ENCODE assay signal across 19 cellular contexts in the genomic region with DNA sequence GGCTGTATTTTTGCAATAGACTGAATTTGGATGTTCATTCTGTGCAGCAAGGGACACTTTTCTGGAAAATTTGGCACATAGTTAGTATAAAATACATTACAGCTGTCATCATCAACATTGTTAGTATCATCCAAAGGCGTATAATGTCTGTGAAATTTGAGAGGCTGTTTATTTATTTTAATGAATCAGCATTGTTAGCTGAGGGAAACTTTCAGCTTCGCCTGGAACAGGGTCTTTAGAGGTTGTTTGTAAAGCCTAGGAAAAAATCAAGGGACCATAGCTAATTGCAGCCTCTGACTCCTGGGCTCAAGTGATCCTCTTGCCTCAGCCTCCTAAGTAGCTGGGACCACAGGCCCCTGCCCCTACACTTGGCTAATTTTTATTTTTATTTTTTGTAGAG.
A peak's percentile ranks its signal among the peaks of the same experiment; 100 is the strongest.
DNase-seq lines count a peak whose midpoint lies in the region; ATAC-seq and TF ChIP-seq lines count a peak whose summit lies in the region.
"Had no signal": no experiment of that assay in that cellular context is flagged by ENCODE, and none has a peak within 500 bp of the region (broad histone marks: within the 10 kb centered on the region; RNA-seq: fewer than 3 reads in every experiment).

No MANE protein-coding gene starts in this region.

- no peaks in the 10 kb centered on the region for H3K9me2 ChIP-seq in PC-3 (replicated peaks; ENCODE audit: low read length)

- H3K36me3 ChIP-seq in PC-3 (ENCODE audit: low read depth, low read length) (no peaks in the 10 kb centered on the region), Caco-2 (ENCODE audit: control insufficient read depth, insufficient read depth, low read length) (no peaks in the 10 kb centered on the region)
- H3K36me3 ChIP-seq: prostate gland had no signal

- H3K27me3 ChIP-seq in PC-3 (ENCODE audit: low read length) (no peaks in the 10 kb centered on the region), Caco-2 (replicated peaks; ENCODE audit: control insufficient read depth, insufficient read depth, low read length) (no peaks in the 10 kb centered on the region)

- H3K27ac Mint-ChIP-seq in Caco-2 (ENCODE audit: unreplicated experiment) = no peak overlapping the region
- no peak overlapping the region for H3K27ac Mint-ChIP-seq in naive thymus-derived CD8-positive, alpha-beta T cell
- H3K27ac Mint-ChIP-seq: activated CD8-positive, alpha-beta T cell treated with anti-CD3 and anti-CD28 coated beads for 36 hours; CD4-positive, alpha-beta memory T cell; naive B cell had no signal

- no peaks in the 10 kb centered on the region for H3K9me3 Mint-ChIP-seq in Caco-2 (ENCODE audit: unreplicated experiment)
- no peaks in the 10 kb centered on the region for H3K9me3 Mint-ChIP-seq in naive thymus-derived CD8-positive, alpha-beta T cell
- H3K9me3 Mint-ChIP-seq: activated CD8-positive, alpha-beta T cell treated with anti-CD3 and anti-CD28 coated beads for 36 hours; CD4-positive, alpha-beta memory T cell; naive B cell had no signal

- H3K4me1 Mint-ChIP-seq in Caco-2 (ENCODE audit: low read depth, unreplicated experiment) = no peaks in the 10 kb centered on the region
- H3K4me1 Mint-ChIP-seq in naive thymus-derived CD8-positive, alpha-beta T cell = peaks cover 0 to 6% (median 4%) of the 10 kb centered on the region in 4 donors
- H3K4me1 Mint-ChIP-seq: naive B cell had no signal

- ATAC-seq in PC-3 = peak; percentile 93
- ATAC-seq in naive thymus-derived CD8-positive, alpha-beta T cell = no peak
- ATAC-seq: activated CD8-positive, alpha-beta T cell treated with anti-CD3 and anti-CD28 coated beads for 36 hours; left ventricle myocardium superior had no signal

- POLR2A ChIA-PET in PC-3 (lab: Charles Lee; ENCODE audit: unreplicated experiment) = interaction anchor here (0.7 kb wide), 1 partner anchor 381 kb away, joined by 3 read pairs; no protein-coding TSS in a partner anchor
- POLR2A ChIA-PET in Caco-2 (lab: Charles Lee) = no interaction called here
- POLR2A ChIA-PET in naive thymus-derived CD8-positive, alpha-beta T cell (lab: Charles Lee) = no interaction called here

- no peak overlapping the region for H3K4me3 Mint-ChIP-seq in Caco-2 (ENCODE audit: unreplicated experiment)
- no peak overlapping the region for H3K4me3 Mint-ChIP-seq in naive thymus-derived CD8-positive, alpha-beta T cell
- H3K4me3 Mint-ChIP-seq: activated CD8-positive, alpha-beta T cell treated with anti-CD3 and anti-CD28 coated beads for 36 hours; CD4-positive, alpha-beta memory T cell; naive B cell had no signal

- peaks cover 5% of the 10 kb centered on the region for H3F3A ChIP-seq in PC-3 (ENCODE audit: low read length, unreplicated experiment)

- H3K9me3 ChIP-seq in PC-3 (ENCODE audit: low read length) (no peaks in the 10 kb centered on the region), Caco-2 (no peaks in the 10 kb centered on the region)
- H3K9me3 ChIP-seq: prostate gland had no signal

- no peaks in the 10 kb centered on the region for H3K27me3 Mint-ChIP-seq in Caco-2 (ENCODE audit: insufficient read depth, unreplicated experiment)
- H3K27me3 Mint-ChIP-seq in naive thymus-derived CD8-positive, alpha-beta T cell = peaks cover 0 to 10% (median 7%) of the 10 kb centered on the region in 5 donors
- H3K27me3 Mint-ChIP-seq: activated CD8-positive, alpha-beta T cell treated with anti-CD3 and anti-CD28 coated beads for 36 hours had no signal

- no TSS peak for BruUV-seq in PC-3 (replicated peaks; lab: Mats Ljungman, UMichigan)
- no TSS peak for BruUV-seq in Caco-2 (replicated peaks; lab: Mats Ljungman, UMichigan)

- peak overlapping the region; percentile 59 for H3K4me2 ChIP-seq in PC-3 (ENCODE audit: low read length)
- H3K4me2 ChIP-seq: KMS-11 had no signal

- H3K79me2 ChIP-seq in PC-3 (ENCODE audit: low read length) = no peaks in the 10 kb centered on the region

- no peaks in the 10 kb centered on the region for H4K20me1 ChIP-seq in PC-3 (ENCODE audit: low read length)

- no peaks in the 10 kb centered on the region for H3K36me3 Mint-ChIP-seq in Caco-2 (ENCODE audit: insufficient read depth, unreplicated experiment)
- H3K36me3 Mint-ChIP-seq in naive thymus-derived CD8-positive, alpha-beta T cell = no peaks in the 10 kb centered on the region
- H3K36me3 Mint-ChIP-seq: CD4-positive, alpha-beta memory T cell; naive B cell had no signal

- peak; percentile 15 for DNase-seq in AG10803 (ENCODE audit: low read depth)
- peak; percentile 59 for DNase-seq in ELR (ENCODE audit: low read depth)
- peak; percentile 71 for DNase-seq in PC-3
- DNase-seq in fibroblast of peridontal ligament (ENCODE audit: extremely low read depth) = peak; percentile 88
- no peak for DNase-seq in Caco-2
- no peak for DNase-seq in NCI-H1930 (lab: John Stamatoyannopoulos, UW)
- no peak for DNase-seq in iPS-NIHi11 (ENCODE audit: low spot score)
- no peak for DNase-seq in naive thymus-derived CD8-positive, alpha-beta T cell
- DNase-seq: activated CD8-positive, alpha-beta T cell treated with anti-CD3 and anti-CD28 coated beads for 36 hours; amygdala; CD4-positive, alpha-beta memory T cell; cortex of kidney; GDM1; left ventricle myocardium superior; naive B cell; NCI-H187 had no signal

- H3K27ac ChIP-seq in PC-3 (ENCODE audit: low read length) = peak overlapping the region; percentile 11; the same call in 1 of the 2 replicates
- H3K27ac ChIP-seq: HL-60, KMS-11, prostate gland had no signal

- peaks cover 21% of the 10 kb centered on the region for H3K4me1 ChIP-seq in PC-3 (ENCODE audit: insufficient read depth, low read length)
- H3K4me1 ChIP-seq in Caco-2 = no peaks in the 10 kb centered on the region; the same call in 1 of the 2 replicates
- H3K4me1 ChIP-seq: prostate gland had no signal

- CTCF ChIA-PET in PC-3 (lab: Charles Lee) = no interaction called here
- CTCF ChIA-PET in Caco-2 (lab: Charles Lee) = no interaction called here

- no peak overlapping the region for H3K9ac ChIP-seq in PC-3 (ENCODE audit: low read length)
- H3K9ac ChIP-seq: KMS-11 had no signal

- no peak overlapping the region for H2AFZ ChIP-seq in PC-3 (ENCODE audit: low read length)

- H3K4me3 ChIP-seq in AG10803 (ENCODE audit: low read length) = no peak overlapping the region
- no peak overlapping the region for H3K4me3 ChIP-seq in PC-3 (ENCODE audit: low read length)
- H3K4me3 ChIP-seq in Caco-2 (ENCODE audit: low read depth, low read length) = no peak overlapping the region
- H3K4me3 ChIP-seq: prostate gland had no signal

- TF ChIP-seq CTCF in AG10803 (conservative IDR thresholded peaks at IDR 0.05; ENCODE audit: low read length) = no peak
- TF ChIP-seq CTCF in PC-3 (conservative IDR thresholded peaks at IDR 0.05; ENCODE audit: low read depth, low read length) = no peak
- no peak for TF ChIP-seq CTCF in Caco-2 (IDR thresholded peaks at IDR 0.05; ENCODE audit: insufficient read depth in 1 of 2, low read depth in 1 of 2, low read length in 1 of 2, severe bottlenecking in 1 of 2, unreplicated experiment in 1 of 2)

- intact Hi-C loops in PC-3 (cut with micrococcal nuclease) (no loop called here), Caco-2 (cut with micrococcal nuclease; ENCODE audit: unreplicated experiment) (no loop called here)

Comparison
In these comparisons a context has a peak if more than half of its experiments do, and no peak if none do; other contexts are left out.
1. DNase-seq: peak in AG10803 (single experiment), ELR (single experiment), PC-3 (single experiment) and fibroblast of peridontal ligament (single experiment); none in Caco-2 (0 of 2), NCI-H1930 (0 of 2), iPS-NIHi11 (single experiment) and naive thymus-derived CD8-positive, alpha-beta T cell (0 of 10).